23 cellular contexts compared by ENCODE assay signal in the genomic region with DNA sequence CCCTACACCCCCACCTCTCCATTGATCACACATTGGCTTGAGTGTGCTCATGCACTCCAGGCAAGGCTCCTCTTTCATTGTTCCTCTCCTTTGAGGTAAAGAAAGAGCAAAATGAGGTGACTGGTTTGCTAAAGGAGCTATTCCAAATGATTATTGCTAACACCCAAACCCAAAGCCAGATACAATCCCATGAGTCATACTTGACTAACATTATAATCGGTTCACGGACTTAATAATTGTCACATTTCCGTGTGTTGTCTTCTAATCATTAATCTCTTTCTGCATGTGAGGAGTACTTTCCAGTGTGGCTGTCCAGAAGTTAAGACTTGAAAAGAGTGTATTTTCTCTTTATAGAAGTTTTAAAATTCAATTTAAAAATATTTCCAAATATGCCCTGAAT.
DNase-seq lines count a peak whose midpoint lies in the region; ATAC-seq and TF ChIP-seq lines count a peak whose summit lies in the region.
"Had no signal": no experiment of that assay in that cellular context is flagged by ENCODE, and none has a peak within 500 bp of the region (broad histone marks: within the 10 kb centered on the region; RNA-seq: fewer than 3 reads in every experiment).

No MANE protein-coding gene starts in this region.

- DNase-seq in Caki2 (ENCODE audit: low read depth), result peak; percentile 61
- peak; percentile 3 for DNase-seq in RWPE1 (ENCODE audit: low spot score)
- peak; percentile 9 for DNase-seq in kidney glomerular epithelial cell (lab: John Stamatoyannopoulos, UW)
- DNase-seq in renal cortical epithelial cell (ENCODE audit: low read depth), result peak; percentile 81
- DNase-seq in NCI-H1694 treated with DMSO at 0.1 percent for 48 hours (lab: John Stamatoyannopoulos, UW), result no peak
- DNase-seq in hepatic stellate cell (ENCODE audit: low spot score), result no peak
- DNase-seq: CD8-positive, alpha-beta memory T cell; DMS153; DND-41; Kasumi-1; NCI-H1105; NCI-H1436 treated with DMSO at 0.1 percent for 48 hours; NCI-H2029; NCI-H446 treated with DMSO at 0.1 percent for 48 hours; NCI-H526; NCI-H82; NK-92 treated with Interleukin-12 subunit alpha and Interleukin-12 subunit beta, amount 100 ng/mL, for 24 hours; PC-9; SHP77 had no signal

- CTCF ChIA-PET in RWPE1 (lab: Yijun Ruan, JAX), result no interaction called here

- ATAC-seq in GM21529 (IDR thresholded peaks at IDR 0.05; ENCODE audit: unreplicated experiment), result no peak
- ATAC-seq: HepG2 had no signal

- in situ Hi-C loops in Caki2 (cut with HindIII; ENCODE audit: low pct_unique_long_range_greater_than_20kb, low sequenced_read_pairs), result no loop called here

- POLR2A ChIA-PET in RWPE1 (lab: Yijun Ruan, JAX; ENCODE audit: low non-redundant PET), result no interaction called here

- TF ChIP-seq CTCF in RWPE1 (conservative IDR thresholded peaks at IDR 0.05; ENCODE audit: low read depth), result no peak

- H3K27ac ChIP-seq in RWPE1, result no peak overlapping the region
- H3K27ac ChIP-seq: 22Rv1, C4-2B, PC-9 had no signal

Comparison
In these comparisons a context has a peak if more than half of its experiments do, and no peak if none do; other contexts are left out.
1. DNase-seq: peak in Caki2 (single experiment), RWPE1 (single experiment), kidney glomerular epithelial cell (single experiment) and renal cortical epithelial cell (single experiment); none in NCI-H1694 treated with DMSO at 0.1 percent for 48 hours (single experiment) and hepatic stellate cell (single experiment).